Comparison of ENCODE assay signal across 8 cellular contexts in the genomic region with DNA sequence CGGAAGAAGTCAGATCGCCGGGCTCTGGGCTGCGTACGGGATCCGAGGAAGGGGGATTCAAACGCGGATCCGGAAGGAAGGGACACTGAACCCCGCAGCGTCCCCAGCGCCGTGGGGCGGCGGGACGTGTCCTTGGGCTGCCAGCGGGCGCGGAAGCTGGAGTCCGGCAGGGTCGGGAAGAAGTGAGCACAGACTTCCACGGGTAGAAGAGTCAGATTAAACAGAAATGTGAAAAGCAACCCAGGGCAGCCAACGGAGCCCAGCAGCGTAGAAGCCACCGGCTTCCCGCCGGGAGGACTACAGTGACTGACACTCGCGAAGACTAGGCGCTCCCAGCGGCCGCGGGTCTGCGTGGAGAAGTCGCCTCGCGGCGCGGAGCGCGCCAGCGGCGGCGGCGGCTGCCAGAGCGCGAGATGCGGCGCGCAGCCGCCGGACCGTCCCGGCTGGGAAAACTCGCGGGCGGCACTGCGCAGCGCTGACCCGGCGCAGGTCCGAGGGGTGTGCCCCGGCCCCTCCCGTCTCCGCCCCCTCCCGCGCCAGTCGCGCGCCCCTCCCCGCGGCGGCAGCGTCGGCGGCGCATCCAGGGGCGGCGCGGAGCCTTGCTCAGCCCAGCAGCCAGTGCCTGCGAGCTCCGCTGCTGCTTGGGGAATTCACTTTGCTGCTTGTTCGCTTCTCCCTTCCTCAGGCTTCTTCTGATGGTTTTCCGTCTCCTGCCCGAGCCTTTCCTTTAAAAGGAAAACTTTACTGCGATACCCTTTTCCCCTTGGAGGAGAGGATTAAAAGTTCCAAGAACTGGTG. TPM values are rescaled to one million over a fixed set of nuclear protein-coding genes. Genes with fewer than 3 reads are reported as not detected.
DNase-seq lines count a peak whose midpoint lies in the region; TF ChIP-seq lines count a peak whose summit lies in the region.

A gene (plus strand): TSS at position 618 of the 798 bp plus-strand sequence. CDS start 239 bp downstream, outside the sequence.

- peak within 1 kb of the TSS; percentile 80 for H3K27ac ChIP-seq in HEK293 (ENCODE audit: extremely low read depth, low read depth, low read length)

- intact Hi-C loops in activated T-helper 2 cell treated with anti-CD3 and anti-CD28 coated beads, Interferon-gamma antibody, Interleukin-2, Interleukin-4, amounts not matched to agents 10 μg/mL and 5 μg/mL and 100 μg/mL, durations not matched to agents 14 hours and 24 hours and 36 hours (cut with micrococcal nuclease) = loop anchor here (5.0 kb wide), 2 partner anchors 651 to 954 kb away; no protein-coding TSS in a partner anchor

- H3K4me3 Mint-ChIP-seq in activated T-helper 2 cell treated with anti-CD3 and anti-CD28 coated beads, Interferon-gamma antibody, Interleukin-2, Interleukin-4, amounts not matched to agents 10 μg/mL and 5 μg/mL and 100 μg/mL, durations not matched to agents 14 hours and 24 hours and 36 hours (ENCODE audit: low read depth) = peak within 1 kb of the TSS; percentile 74

- H3K36me3 ChIP-seq in HEK293 (ENCODE audit: control insufficient read depth in 2 of 2, insufficient read depth in 1 of 2, low read length in 2 of 2) = no peaks in the 10 kb centered on the region

- peak; percentile 38; the same call in 1 of the 2 replicates for TF ChIP-seq CTCF in HEK293 (tag by site-specific recombination; IDR thresholded peaks at IDR 0.05)

- H3K4me1 ChIP-seq in HEK293 (ENCODE audit: control insufficient read depth, insufficient read depth, low read length) = peaks cover 11% of the 10 kb centered on the region

- H3K4me1 Mint-ChIP-seq in activated T-helper 2 cell treated with anti-CD3 and anti-CD28 coated beads, Interferon-gamma antibody, Interleukin-2, Interleukin-4, amounts not matched to agents 10 μg/mL and 5 μg/mL and 100 μg/mL, durations not matched to agents 14 hours and 24 hours and 36 hours (ENCODE audit: low read depth) = peaks cover 12% of the 10 kb centered on the region

- CTCF ChIA-PET in HEK293 (lab: Yijun Ruan, JAX) = interaction anchor here (0.5 to 5.4 kb wide), 23 partner anchors 8 to 955 kb away, joined by 3 to 80 read pairs (median 4); no protein-coding TSS in a partner anchor

- peak within 1 kb of the TSS; percentile 79 for H3K4me3 ChIP-seq in HEK293 (ENCODE audit: low read depth, low read length)

- no peak within 1 kb of the TSS for H3K27ac Mint-ChIP-seq in activated T-helper 2 cell treated with anti-CD3 and anti-CD28 coated beads, Interferon-gamma antibody, Interleukin-2, Interleukin-4, amounts not matched to agents 10 μg/mL and 5 μg/mL and 100 μg/mL, durations not matched to agents 14 hours and 24 hours and 36 hours

- H3K9me3 Mint-ChIP-seq in activated T-helper 2 cell treated with anti-CD3 and anti-CD28 coated beads, Interferon-gamma antibody, Interleukin-2, Interleukin-4, amounts not matched to agents 10 μg/mL and 5 μg/mL and 100 μg/mL, durations not matched to agents 14 hours and 24 hours and 36 hours = no peaks in the 10 kb centered on the region

- H3K9me3 ChIP-seq in HEK293 (ENCODE audit: control insufficient read depth, insufficient read depth, low read depth, low read length) = no peaks in the 10 kb centered on the region

- DNase-seq in NCI-H524 (lab: John Stamatoyannopoulos, UW) = peak; percentile 67 to 81
- no peak for DNase-seq in NCI-H524 treated with DMSO at 0.1 percent for 48 hours (lab: John Stamatoyannopoulos, UW)
- peak; percentile 18 for DNase-seq in NCI-H1417 treated with DMSO at 0.1 percent for 48 hours (lab: John Stamatoyannopoulos, UW)
- no peak for DNase-seq in activated T-helper 2 cell treated with anti-CD3 and anti-CD28 coated beads, Interferon-gamma antibody, Interleukin-2, Interleukin-4, amounts not matched to agents 10 μg/mL and 5 μg/mL and 100 μg/mL, durations not matched to agents 14 hours and 24 hours and 36 hours (ENCODE audit: low spot score)
- peak; percentile 20 for DNase-seq in glomerular endothelial cell (ENCODE audit: extremely low read depth, low read depth, low spot score)
- peak; percentile 46 for DNase-seq in occipital lobe (lab: John Stamatoyannopoulos, UW)
- DNase-seq in NCI-H1436 (lab: John Stamatoyannopoulos, UW) = no peak

- POLR2A ChIA-PET in HEK293 (lab: Yijun Ruan, JAX) = interaction anchor here (0.6 to 1.4 kb wide), 3 partner anchors 39 to 893 kb away, joined by 3 to 4 read pairs (median 3); no protein-coding TSS in a partner anchor

- no peaks in the 10 kb centered on the region for H3K36me3 Mint-ChIP-seq in activated T-helper 2 cell treated with anti-CD3 and anti-CD28 coated beads, Interferon-gamma antibody, Interleukin-2, Interleukin-4, amounts not matched to agents 10 μg/mL and 5 μg/mL and 100 μg/mL, durations not matched to agents 14 hours and 24 hours and 36 hours (ENCODE audit: low read depth)

- H3K27me3 Mint-ChIP-seq in activated T-helper 2 cell treated with anti-CD3 and anti-CD28 coated beads, Interferon-gamma antibody, Interleukin-2, Interleukin-4, amounts not matched to agents 10 μg/mL and 5 μg/mL and 100 μg/mL, durations not matched to agents 14 hours and 24 hours and 36 hours (ENCODE audit: low read depth) = peaks cover 57% of the 10 kb centered on the region

TF ChIP-seq in HEK293, 187 proteins besides CTCF, POLR2A, EP300 and RAD21 (continues in another document):
- TF ChIP-seq ZFP41 (tag by site-specific recombination; IDR thresholded peaks at IDR 0.05; ENCODE audit: borderline replicate concordance) (no peak), ZNF416 (tag by site-specific recombination; IDR thresholded peaks at IDR 0.05) (no peak), SP3 (tag by site-specific recombination; IDR thresholded peaks at IDR 0.05) (peak; percentile 7; the same call in 1 of the 2 replicates), ZNF19 (tag by site-specific recombination; IDR thresholded peaks at IDR 0.05; ENCODE audit: low read depth) (no peak), ZNF16 (tag by site-specific recombination; IDR thresholded peaks at IDR 0.05; ENCODE audit: low read depth) (no peak), ZBTB8A (tag by site-specific recombination; IDR thresholded peaks at IDR 0.05) (peak; percentile 94), ZFHX2 (tag by site-specific recombination; conservative IDR thresholded peaks at IDR 0.05) (peak; percentile 39; the same call in 1 of the 2 replicates), FEZF1 (tag by site-specific recombination; IDR thresholded peaks at IDR 0.05) (no peak), ZNF654 (tag by site-specific recombination; IDR thresholded peaks at IDR 0.05; ENCODE audit: low read depth) (no peak), ZIC2 (tag by site-specific recombination; IDR thresholded peaks at IDR 0.05) (no peak; the same call in 1 of the 2 replicates), ZXDB (tag by site-specific recombination; IDR thresholded peaks at IDR 0.05) (peak; percentile 19), ZNF140 (tag by site-specific recombination; IDR thresholded peaks at IDR 0.05) (no peak)
- TF ChIP-seq, protein P1, sequence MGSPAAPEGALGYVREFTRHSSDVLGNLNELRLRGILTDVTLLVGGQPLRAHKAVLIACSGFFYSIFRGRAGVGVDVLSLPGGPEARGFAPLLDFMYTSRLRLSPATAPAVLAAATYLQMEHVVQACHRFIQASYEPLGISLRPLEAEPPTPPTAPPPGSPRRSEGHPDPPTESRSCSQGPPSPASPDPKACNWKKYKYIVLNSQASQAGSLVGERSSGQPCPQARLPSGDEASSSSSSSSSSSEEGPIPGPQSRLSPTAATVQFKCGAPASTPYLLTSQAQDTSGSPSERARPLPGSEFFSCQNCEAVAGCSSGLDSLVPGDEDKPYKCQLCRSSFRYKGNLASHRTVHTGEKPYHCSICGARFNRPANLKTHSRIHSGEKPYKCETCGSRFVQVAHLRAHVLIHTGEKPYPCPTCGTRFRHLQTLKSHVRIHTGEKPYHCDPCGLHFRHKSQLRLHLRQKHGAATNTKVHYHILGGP (tag by site-specific recombination; IDR thresholded peaks at IDR 0.05) = no peak
- TF ChIP-seq, protein P2, sequence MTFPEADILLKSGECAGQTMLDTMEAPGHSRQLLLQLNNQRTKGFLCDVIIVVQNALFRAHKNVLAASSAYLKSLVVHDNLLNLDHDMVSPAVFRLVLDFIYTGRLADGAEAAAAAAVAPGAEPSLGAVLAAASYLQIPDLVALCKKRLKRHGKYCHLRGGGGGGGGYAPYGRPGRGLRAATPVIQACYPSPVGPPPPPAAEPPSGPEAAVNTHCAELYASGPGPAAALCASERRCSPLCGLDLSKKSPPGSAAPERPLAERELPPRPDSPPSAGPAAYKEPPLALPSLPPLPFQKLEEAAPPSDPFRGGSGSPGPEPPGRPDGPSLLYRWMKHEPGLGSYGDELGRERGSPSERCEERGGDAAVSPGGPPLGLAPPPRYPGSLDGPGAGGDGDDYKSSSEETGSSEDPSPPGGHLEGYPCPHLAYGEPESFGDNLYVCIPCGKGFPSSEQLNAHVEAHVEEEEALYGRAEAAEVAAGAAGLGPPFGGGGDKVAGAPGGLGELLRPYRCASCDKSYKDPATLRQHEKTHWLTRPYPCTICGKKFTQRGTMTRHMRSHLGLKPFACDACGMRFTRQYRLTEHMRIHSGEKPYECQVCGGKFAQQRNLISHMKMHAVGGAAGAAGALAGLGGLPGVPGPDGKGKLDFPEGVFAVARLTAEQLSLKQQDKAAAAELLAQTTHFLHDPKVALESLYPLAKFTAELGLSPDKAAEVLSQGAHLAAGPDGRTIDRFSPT (tag by site-specific recombination; IDR thresholded peaks at IDR 0.05) = no peak
- TF ChIP-seq, protein P3, sequence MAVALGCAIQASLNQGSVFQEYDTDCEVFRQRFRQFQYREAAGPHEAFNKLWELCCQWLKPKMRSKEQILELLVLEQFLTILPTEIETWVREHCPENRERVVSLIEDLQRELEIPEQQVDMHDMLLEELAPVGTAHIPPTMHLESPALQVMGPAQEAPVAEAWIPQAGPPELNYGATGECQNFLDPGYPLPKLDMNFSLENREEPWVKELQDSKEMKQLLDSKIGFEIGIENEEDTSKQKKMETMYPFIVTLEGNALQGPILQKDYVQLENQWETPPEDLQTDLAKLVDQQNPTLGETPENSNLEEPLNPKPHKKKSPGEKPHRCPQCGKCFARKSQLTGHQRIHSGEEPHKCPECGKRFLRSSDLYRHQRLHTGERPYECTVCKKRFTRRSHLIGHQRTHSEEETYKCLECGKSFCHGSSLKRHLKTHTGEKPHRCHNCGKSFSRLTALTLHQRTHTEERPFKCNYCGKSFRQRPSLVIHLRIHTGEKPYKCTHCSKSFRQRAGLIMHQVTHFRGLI (tag by site-specific recombination; IDR thresholded peaks at IDR 0.05) = peak; percentile 34; the same call in 1 of the 2 replicates

RNA-seq across cellular contexts. Expression of the gene that starts here (rescaled TPM):
- 0.48 and 0.67 TPM in 2 replicates for total RNA-seq in activated T-helper 2 cell treated with anti-CD3 and anti-CD28 coated beads, Interferon-gamma antibody, Interleukin-2, Interleukin-4, amounts not matched to agents 10 μg/mL and 5 μg/mL and 100 μg/mL, durations not matched to agents 14 hours and 24 hours and 36 hours
- 4.6 and 9.0 TPM in 2 replicates for total RNA-seq in glomerular endothelial cell
- total RNA-seq in occipital lobe = 17.6 TPM

Comparison
In these comparisons a context has a peak if more than half of its experiments do, and no peak if none do; other contexts are left out.
1. DNase-seq: peak in NCI-H524 (2 of 2), NCI-H1417 treated with DMSO at 0.1 percent for 48 hours (single experiment), glomerular endothelial cell (single experiment) and occipital lobe (single experiment); none in NCI-H524 treated with DMSO at 0.1 percent for 48 hours (single experiment), activated T-helper 2 cell treated with anti-CD3 and anti-CD28 coated beads, Interferon-gamma antibody, Interleukin-2, Interleukin-4, amounts not matched to agents 10 μg/mL and 5 μg/mL and 100 μg/mL, durations not matched to agents 14 hours and 24 hours and 36 hours (single experiment) and NCI-H1436 (single experiment).